Comparison of ENCODE assay signal across 1 cellular context in the genomic region with DNA sequence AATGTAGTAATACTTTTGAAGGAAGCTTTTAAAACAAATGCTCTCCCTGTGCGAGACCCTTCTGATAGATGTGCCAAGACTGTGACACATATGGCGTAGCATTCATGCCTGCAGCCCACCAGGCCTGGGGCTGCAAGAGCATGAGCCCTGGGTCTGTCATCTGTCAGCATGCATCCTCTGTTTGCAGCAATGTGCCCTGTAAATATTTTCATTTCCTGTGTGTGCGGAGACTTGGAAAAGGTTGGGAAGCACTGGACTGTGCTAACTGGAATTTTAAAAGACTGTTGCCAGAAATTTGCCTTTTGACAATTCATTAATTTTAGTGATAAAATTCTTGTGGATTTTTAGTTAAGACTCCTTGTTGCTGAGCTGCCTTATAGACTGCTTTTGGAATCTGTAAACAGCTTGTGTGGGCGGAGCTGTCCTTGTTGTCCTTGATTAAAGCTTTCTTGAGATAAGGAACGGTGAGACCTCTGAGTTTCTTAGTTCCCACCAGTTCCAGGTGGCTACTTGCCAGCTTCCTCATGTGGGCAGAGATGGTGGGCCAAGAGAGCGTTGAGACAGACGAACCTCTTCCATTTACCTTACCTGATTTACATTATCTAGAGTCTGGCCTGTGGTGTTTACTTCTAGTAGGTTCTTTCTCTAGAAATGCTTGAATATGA.
TF ChIP-seq lines count a peak whose summit lies in the region.

No MANE protein-coding gene starts in this region.

TF ChIP-seq in GM23338, 12 proteins besides CTCF, POLR2A, EP300 and RAD21 (continued from another document):
- TF ChIP-seq, protein P1, sequence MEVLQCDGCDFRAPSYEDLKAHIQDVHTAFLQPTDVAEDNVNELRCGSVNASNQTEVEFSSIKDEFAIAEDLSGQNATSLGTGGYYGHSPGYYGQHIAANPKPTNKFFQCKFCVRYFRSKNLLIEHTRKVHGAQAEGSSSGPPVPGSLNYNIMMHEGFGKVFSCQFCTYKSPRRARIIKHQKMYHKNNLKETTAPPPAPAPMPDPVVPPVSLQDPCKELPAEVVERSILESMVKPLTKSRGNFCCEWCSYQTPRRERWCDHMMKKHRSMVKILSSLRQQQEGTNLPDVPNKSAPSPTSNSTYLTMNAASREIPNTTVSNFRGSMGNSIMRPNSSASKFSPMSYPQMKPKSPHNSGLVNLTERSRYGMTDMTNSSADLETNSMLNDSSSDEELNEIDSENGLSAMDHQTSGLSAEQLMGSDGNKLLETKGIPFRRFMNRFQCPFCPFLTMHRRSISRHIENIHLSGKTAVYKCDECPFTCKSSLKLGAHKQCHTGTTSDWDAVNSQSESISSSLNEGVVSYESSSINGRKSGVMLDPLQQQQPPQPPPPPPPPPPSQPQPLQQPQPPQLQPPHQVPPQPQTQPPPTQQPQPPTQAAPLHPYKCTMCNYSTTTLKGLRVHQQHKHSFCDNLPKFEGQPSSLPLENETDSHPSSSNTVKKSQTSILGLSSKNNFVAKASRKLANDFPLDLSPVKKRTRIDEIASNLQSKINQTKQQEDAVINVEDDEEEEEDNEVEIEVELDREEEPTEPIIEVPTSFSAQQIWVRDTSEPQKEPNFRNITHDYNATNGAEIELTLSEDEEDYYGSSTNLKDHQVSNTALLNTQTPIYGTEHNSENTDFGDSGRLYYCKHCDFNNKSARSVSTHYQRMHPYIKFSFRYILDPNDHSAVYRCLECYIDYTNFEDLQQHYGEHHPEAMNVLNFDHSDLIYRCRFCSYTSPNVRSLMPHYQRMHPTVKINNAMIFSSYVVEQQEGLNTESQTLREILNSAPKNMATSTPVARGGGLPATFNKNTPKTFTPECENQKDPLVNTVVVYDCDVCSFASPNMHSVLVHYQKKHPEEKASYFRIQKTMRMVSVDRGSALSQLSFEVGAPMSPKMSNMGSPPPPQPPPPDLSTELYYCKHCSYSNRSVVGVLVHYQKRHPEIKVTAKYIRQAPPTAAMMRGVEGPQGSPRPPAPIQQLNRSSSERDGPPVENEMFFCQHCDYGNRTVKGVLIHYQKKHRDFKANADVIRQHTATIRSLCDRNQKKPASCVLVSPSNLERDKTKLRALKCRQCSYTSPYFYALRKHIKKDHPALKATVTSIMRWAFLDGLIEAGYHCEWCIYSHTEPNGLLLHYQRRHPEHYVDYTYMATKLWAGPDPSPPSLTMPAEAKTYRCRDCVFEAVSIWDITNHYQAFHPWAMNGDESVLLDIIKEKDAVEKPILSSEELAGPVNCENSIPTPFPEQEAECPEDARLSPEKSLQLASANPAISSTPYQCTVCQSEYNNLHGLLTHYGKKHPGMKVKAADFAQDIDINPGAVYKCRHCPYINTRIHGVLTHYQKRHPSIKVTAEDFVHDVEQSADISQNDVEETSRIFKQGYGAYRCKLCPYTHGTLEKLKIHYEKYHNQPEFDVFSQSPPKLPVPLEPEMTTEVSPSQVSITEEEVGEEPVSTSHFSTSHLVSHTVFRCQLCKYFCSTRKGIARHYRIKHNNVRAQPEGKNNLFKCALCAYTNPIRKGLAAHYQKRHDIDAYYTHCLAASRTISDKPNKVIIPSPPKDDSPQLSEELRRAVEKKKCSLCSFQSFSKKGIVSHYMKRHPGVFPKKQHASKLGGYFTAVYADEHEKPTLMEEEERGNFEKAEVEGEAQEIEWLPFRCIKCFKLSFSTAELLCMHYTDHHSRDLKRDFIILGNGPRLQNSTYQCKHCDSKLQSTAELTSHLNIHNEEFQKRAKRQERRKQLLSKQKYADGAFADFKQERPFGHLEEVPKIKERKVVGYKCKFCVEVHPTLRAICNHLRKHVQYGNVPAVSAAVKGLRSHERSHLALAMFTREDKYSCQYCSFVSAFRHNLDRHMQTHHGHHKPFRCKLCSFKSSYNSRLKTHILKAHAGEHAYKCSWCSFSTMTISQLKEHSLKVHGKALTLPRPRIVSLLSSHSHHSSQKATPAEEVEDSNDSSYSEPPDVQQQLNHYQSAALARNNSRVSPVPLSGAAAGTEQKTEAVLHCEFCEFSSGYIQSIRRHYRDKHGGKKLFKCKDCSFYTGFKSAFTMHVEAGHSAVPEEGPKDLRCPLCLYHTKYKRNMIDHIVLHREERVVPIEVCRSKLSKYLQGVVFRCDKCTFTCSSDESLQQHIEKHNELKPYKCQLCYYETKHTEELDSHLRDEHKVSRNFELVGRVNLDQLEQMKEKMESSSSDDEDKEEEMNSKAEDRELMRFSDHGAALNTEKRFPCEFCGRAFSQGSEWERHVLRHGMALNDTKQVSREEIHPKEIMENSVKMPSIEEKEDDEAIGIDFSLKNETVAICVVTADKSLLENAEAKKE (CRISPR knock-in tag; IDR thresholded peaks at IDR 0.05): no peak
- no peak for TF ChIP-seq JUNB (IDR thresholded peaks at IDR 0.05; ENCODE audit: unreplicated experiment)
- no peak for TF ChIP-seq CREB1 (CRISPR knock-in tag; IDR thresholded peaks at IDR 0.05; ENCODE audit: low read depth)
- TF ChIP-seq EZH2 (IDR thresholded peaks at IDR 0.05; ENCODE audit: low read depth, unreplicated experiment): no peak
- TF ChIP-seq, protein P2, sequence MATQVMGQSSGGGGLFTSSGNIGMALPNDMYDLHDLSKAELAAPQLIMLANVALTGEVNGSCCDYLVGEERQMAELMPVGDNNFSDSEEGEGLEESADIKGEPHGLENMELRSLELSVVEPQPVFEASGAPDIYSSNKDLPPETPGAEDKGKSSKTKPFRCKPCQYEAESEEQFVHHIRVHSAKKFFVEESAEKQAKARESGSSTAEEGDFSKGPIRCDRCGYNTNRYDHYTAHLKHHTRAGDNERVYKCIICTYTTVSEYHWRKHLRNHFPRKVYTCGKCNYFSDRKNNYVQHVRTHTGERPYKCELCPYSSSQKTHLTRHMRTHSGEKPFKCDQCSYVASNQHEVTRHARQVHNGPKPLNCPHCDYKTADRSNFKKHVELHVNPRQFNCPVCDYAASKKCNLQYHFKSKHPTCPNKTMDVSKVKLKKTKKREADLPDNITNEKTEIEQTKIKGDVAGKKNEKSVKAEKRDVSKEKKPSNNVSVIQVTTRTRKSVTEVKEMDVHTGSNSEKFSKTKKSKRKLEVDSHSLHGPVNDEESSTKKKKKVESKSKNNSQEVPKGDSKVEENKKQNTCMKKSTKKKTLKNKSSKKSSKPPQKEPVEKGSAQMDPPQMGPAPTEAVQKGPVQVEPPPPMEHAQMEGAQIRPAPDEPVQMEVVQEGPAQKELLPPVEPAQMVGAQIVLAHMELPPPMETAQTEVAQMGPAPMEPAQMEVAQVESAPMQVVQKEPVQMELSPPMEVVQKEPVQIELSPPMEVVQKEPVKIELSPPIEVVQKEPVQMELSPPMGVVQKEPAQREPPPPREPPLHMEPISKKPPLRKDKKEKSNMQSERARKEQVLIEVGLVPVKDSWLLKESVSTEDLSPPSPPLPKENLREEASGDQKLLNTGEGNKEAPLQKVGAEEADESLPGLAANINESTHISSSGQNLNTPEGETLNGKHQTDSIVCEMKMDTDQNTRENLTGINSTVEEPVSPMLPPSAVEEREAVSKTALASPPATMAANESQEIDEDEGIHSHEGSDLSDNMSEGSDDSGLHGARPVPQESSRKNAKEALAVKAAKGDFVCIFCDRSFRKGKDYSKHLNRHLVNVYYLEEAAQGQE (IDR thresholded peaks at IDR 0.05; ENCODE audit: unreplicated experiment): no peak
- no peak for TF ChIP-seq STAT1 (IDR thresholded peaks at IDR 0.05; ENCODE audit: unreplicated experiment)
- no peak for TF ChIP-seq NANOG (IDR thresholded peaks at IDR 0.05; ENCODE audit: borderline replicate concordance)
- no peak for TF ChIP-seq ZNF331 (CRISPR knock-in tag; IDR thresholded peaks at IDR 0.05; ENCODE audit: low read depth)
- no peak for TF ChIP-seq EZH2phosphoT487 (IDR thresholded peaks at IDR 0.05; ENCODE audit: unreplicated experiment)
- TF ChIP-seq POLR2AphosphoS5 (IDR thresholded peaks at IDR 0.05; ENCODE audit: low read depth): no peak
